9 cellular contexts compared by ENCODE assay signal in the genomic region with DNA sequence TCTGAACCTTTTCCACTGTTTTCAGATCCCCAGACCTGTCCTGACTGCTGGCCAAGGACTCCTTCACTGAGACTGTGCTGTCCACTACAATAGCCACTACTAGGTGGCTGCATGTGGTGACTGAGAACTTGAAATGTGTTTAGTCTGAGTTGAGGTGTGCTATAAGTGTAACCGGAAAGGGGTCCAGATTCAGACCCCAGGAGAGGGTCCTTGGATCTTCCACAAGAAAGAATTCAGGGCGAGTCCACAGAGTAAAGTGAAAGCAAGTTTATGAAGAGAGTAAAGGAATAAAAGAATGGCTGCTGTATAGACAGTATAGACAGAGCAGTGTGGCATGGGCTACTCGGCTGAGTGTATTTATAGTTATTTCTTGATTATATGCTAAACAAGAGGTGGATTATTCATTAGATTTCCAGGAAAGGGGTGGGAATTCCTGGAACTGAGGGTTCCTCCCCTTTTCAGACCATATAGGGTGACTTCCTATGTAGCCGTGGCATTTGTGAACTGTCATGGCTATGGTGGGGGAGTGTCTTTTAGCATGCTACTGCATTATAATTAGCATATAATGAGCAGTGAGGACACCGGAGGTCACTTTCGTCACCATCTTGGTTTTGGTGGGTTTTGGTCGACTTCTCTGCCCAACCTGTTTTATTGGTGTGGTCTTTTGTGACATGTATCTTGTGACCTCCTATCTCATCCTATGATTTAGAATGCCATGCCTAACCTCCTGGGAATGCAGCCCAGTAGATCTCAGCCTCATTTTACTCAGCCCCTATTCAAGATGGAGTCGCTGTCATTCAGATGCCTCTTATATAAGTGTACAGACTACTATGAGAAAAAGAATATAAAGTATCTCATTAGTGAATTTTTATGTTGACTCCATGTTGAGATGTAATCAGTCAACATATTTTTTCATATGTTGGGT.
DNase-seq lines count a peak whose midpoint lies in the region; ATAC-seq and TF ChIP-seq lines count a peak whose summit lies in the region.
"Had no signal": no experiment of that assay in that cellular context is flagged by ENCODE, and none has a peak within 500 bp of the region (broad histone marks: within the 10 kb centered on the region; RNA-seq: fewer than 3 reads in every experiment).

No MANE protein-coding gene starts in this region.

- POLR2A ChIA-PET in CD4-positive, alpha-beta memory T cell (lab: Charles Lee; ENCODE audit: partially characterized antibody) = no interaction called here
- POLR2A ChIA-PET in activated naive CD8-positive, alpha-beta T cell treated with anti-CD3 and anti-CD28 coated beads, Interleukin-2, amount 10 ng/mL, durations not matched to agents 7 days and 5 days (lab: Charles Lee) = no interaction called here
- POLR2A ChIA-PET in naive thymus-derived CD8-positive, alpha-beta T cell (lab: Charles Lee) = interaction anchor here (1.5 kb wide), 1 partner anchor 12 kb away, joined by 3 read pairs; no protein-coding TSS in a partner anchor

- no peaks in the 10 kb centered on the region for H3K36me3 ChIP-seq in CD4-positive, alpha-beta memory T cell (ENCODE audit: insufficient read depth, low read length)
- no peaks in the 10 kb centered on the region for H3K36me3 ChIP-seq in KOPT-K1 (ENCODE audit: insufficient read depth, low read length)
- no peaks in the 10 kb centered on the region for H3K36me3 ChIP-seq in ascending aorta

- CTCF ChIA-PET in CD4-positive, alpha-beta memory T cell (lab: Charles Lee; ENCODE audit: partially characterized antibody) = interaction anchor here (0.7 kb wide), 1 partner anchor 68 kb away, joined by 3 read pairs; no protein-coding TSS in a partner anchor

- H3K4me3 ChIP-seq in CD4-positive, alpha-beta memory T cell (ENCODE audit: low read length in 2 of 2) = no peak overlapping the region
- H3K4me3 ChIP-seq in foreskin fibroblast (ENCODE audit: low read depth in 1 of 2, low read length in 2 of 2) (no peak overlapping the region), ascending aorta (no peak overlapping the region)

- peaks cover 65 to 98% (median 78%) of the 10 kb centered on the region in 4 donors for H3K4me1 Mint-ChIP-seq in CD4-positive, alpha-beta memory T cell
- peaks cover 52% of the 10 kb centered on the region for H3K4me1 Mint-ChIP-seq in activated naive CD8-positive, alpha-beta T cell treated with anti-CD3 and anti-CD28 coated beads, Interleukin-2, amount 10 ng/mL, durations not matched to agents 7 days and 5 days
- H3K4me1 Mint-ChIP-seq in naive thymus-derived CD8-positive, alpha-beta T cell = peaks cover 48 to 97% (median 85%) of the 10 kb centered on the region in 4 donors

- no peaks in the 10 kb centered on the region for H3K9me3 Mint-ChIP-seq in CD4-positive, alpha-beta memory T cell
- H3K9me3 Mint-ChIP-seq in activated naive CD8-positive, alpha-beta T cell treated with anti-CD3 and anti-CD28 coated beads, Interleukin-2, amount 10 ng/mL, durations not matched to agents 7 days and 5 days = no peaks in the 10 kb centered on the region
- H3K9me3 Mint-ChIP-seq in naive thymus-derived CD8-positive, alpha-beta T cell = no peaks in the 10 kb centered on the region

- ATAC-seq in activated naive CD8-positive, alpha-beta T cell treated with anti-CD3 and anti-CD28 coated beads, Interleukin-2, amount 10 ng/mL, durations not matched to agents 7 days and 5 days (ENCODE audit: low read depth) = peak; percentile 70
- peak in 1 of 2 donors; percentile 47 for ATAC-seq in naive thymus-derived CD8-positive, alpha-beta T cell

- H3K9me3 ChIP-seq in CD4-positive, alpha-beta memory T cell (ENCODE audit: control insufficient read depth in 1 of 2, low read length in 2 of 2) = no peaks in the 10 kb centered on the region
- H3K9me3 ChIP-seq in KOPT-K1 (ENCODE audit: insufficient read depth, low read length, poor library complexity, severe bottlenecking) (no peaks in the 10 kb centered on the region), ascending aorta (no peaks in the 10 kb centered on the region)

- H3K27me3 ChIP-seq in CD4-positive, alpha-beta memory T cell (ENCODE audit: insufficient read depth, low read length) = no peaks in the 10 kb centered on the region
- H3K27me3 ChIP-seq in ascending aorta = no peaks in the 10 kb centered on the region

- H3K36me3 Mint-ChIP-seq in CD4-positive, alpha-beta memory T cell = peaks cover 6 to 17% of the 10 kb centered on the region in 2 donors
- peaks cover 25% of the 10 kb centered on the region for H3K36me3 Mint-ChIP-seq in activated naive CD8-positive, alpha-beta T cell treated with anti-CD3 and anti-CD28 coated beads, Interleukin-2, amount 10 ng/mL, durations not matched to agents 7 days and 5 days
- H3K36me3 Mint-ChIP-seq in naive thymus-derived CD8-positive, alpha-beta T cell = peaks cover 0 to 15% (median 0%) of the 10 kb centered on the region in 3 donors

- H3K4me1 ChIP-seq in CD4-positive, alpha-beta memory T cell (ENCODE audit: insufficient read depth, low read length) = peaks cover 77% of the 10 kb centered on the region
- peaks cover 5 to 27% of the 10 kb centered on the region in 2 donors for H3K4me1 ChIP-seq in ascending aorta

- intact Hi-C loops in CD4-positive, alpha-beta memory T cell (cut with micrococcal nuclease) = loop anchor here (2.0 kb wide), 1 partner anchor 20 kb away; no protein-coding TSS in a partner anchor
- intact Hi-C loops in ascending aorta (cut with DNase I) = no loop called here

- TF ChIP-seq CTCF in foreskin fibroblast (IDR thresholded peaks at IDR 0.05; ENCODE audit: low read depth, low read length) (no peak), ascending aorta (IDR thresholded peaks at IDR 0.05) (no peak)

- H3K27ac ChIP-seq in CD4-positive, alpha-beta memory T cell (ENCODE audit: low read depth, low read length) = no peak overlapping the region
- H3K27ac ChIP-seq in KOPT-K1 (ENCODE audit: low read depth, low read length, poor library complexity, severe bottlenecking) (peak overlapping the region; percentile 45), ascending aorta (no peak overlapping the region)

- H3K27ac Mint-ChIP-seq in CD4-positive, alpha-beta memory T cell = peak overlapping the region; percentile 52 to 85 (median 68)
- peak overlapping the region; percentile 68 for H3K27ac Mint-ChIP-seq in activated naive CD8-positive, alpha-beta T cell treated with anti-CD3 and anti-CD28 coated beads, Interleukin-2, amount 10 ng/mL, durations not matched to agents 7 days and 5 days
- peak overlapping the region in 8 of 10 donors; percentile 20 to 79 (median 52) for H3K27ac Mint-ChIP-seq in naive thymus-derived CD8-positive, alpha-beta T cell

- no peaks in the 10 kb centered on the region for H3K27me3 Mint-ChIP-seq in CD4-positive, alpha-beta memory T cell
- H3K27me3 Mint-ChIP-seq in activated naive CD8-positive, alpha-beta T cell treated with anti-CD3 and anti-CD28 coated beads, Interleukin-2, amount 10 ng/mL, durations not matched to agents 7 days and 5 days = no peaks in the 10 kb centered on the region
- no peaks in the 10 kb centered on the region for H3K27me3 Mint-ChIP-seq in naive thymus-derived CD8-positive, alpha-beta T cell

- peak overlapping the region in 6 of 8 donors; percentile 5 to 77 (median 46) for H3K4me3 Mint-ChIP-seq in CD4-positive, alpha-beta memory T cell
- H3K4me3 Mint-ChIP-seq in activated naive CD8-positive, alpha-beta T cell treated with anti-CD3 and anti-CD28 coated beads, Interleukin-2, amount 10 ng/mL, durations not matched to agents 7 days and 5 days = peak overlapping the region; percentile 41
- H3K4me3 Mint-ChIP-seq in naive thymus-derived CD8-positive, alpha-beta T cell = peak overlapping the region in 4 of 10 donors; percentile 2 to 55 (median 48)

- peak in 2 of 5 donors; percentile 39 to 43 for DNase-seq in CD4-positive, alpha-beta memory T cell
- DNase-seq in activated naive CD8-positive, alpha-beta T cell treated with anti-CD3 and anti-CD28 coated beads, Interleukin-2, amount 10 ng/mL, durations not matched to agents 7 days and 5 days = no peak
- peak in 1 of 10 donors; percentile 38 for DNase-seq in naive thymus-derived CD8-positive, alpha-beta T cell
- DNase-seq in foreskin fibroblast = no peak
- DNase-seq in ascending aorta (ENCODE audit: low spot score in 2 of 2) = no peak
- DNase-seq in NCI-H1694 treated with DMSO at 0.1 percent for 48 hours (lab: John Stamatoyannopoulos, UW) = no peak
- no peak for DNase-seq in NCI-H526 treated with DMSO at 0.1 percent for 48 hours (lab: John Stamatoyannopoulos, UW)
- DNase-seq: cortex of kidney had no signal
